In genomic region chr15:89812847-89813320, GRCh38 we compare ENCODE assay signal across 15 cellular contexts. TPM values are rescaled to one million over a fixed set of nuclear protein-coding genes. Genes with fewer than 3 reads are reported as not detected.
A peak's percentile ranks its signal among the peaks of the same experiment; 100 is the strongest.
DNase-seq lines count a peak whose midpoint lies in the region; ATAC-seq, FAIRE-seq and TF ChIP-seq lines count a peak whose summit lies in the region.
"Had no signal": no experiment of that assay in that cellular context is flagged by ENCODE, and none has a peak within 500 bp of the region (broad histone marks: within the 10 kb centered on the region; RNA-seq: fewer than 3 reads in every experiment).

No MANE protein-coding gene starts in this region.

- H3K4me3 Mint-ChIP-seq in CD14-positive monocyte = peak overlapping the region; percentile 91 to 93
- no peak overlapping the region for H3K4me3 Mint-ChIP-seq in astrocyte (ENCODE audit: unreplicated experiment)
- H3K4me3 Mint-ChIP-seq: CD4-positive, alpha-beta T cell had no signal

- H3K36me3 ChIP-seq in astrocyte (ENCODE audit: insufficient read depth, low read length) (no peaks in the 10 kb centered on the region), skeletal muscle satellite cell (ENCODE audit: insufficient read depth, low read length) (peaks cover 47% of the 10 kb centered on the region)
- H3K36me3 ChIP-seq: ovary, thyroid gland had no signal

- FAIRE-seq in astrocyte (lab: Jason Lieb, UNC) = no peak
- FAIRE-seq: GM12878 had no signal

- H3K4me1 ChIP-seq in astrocyte (ENCODE audit: insufficient read depth, low read length) (peaks cover 36% of the 10 kb centered on the region), skeletal muscle satellite cell (ENCODE audit: control insufficient read depth, insufficient read depth, low read length) (peaks cover 55% of the 10 kb centered on the region)

- H3K9me3 Mint-ChIP-seq in CD14-positive monocyte = peaks cover 2 to 16% (median 5%) of the 10 kb centered on the region in 7 donors
- peaks cover 15% of the 10 kb centered on the region for H3K9me3 Mint-ChIP-seq in astrocyte (ENCODE audit: unreplicated experiment)
- H3K9me3 Mint-ChIP-seq: CD4-positive, alpha-beta T cell had no signal

- peak overlapping the region; percentile 90 for H3K4me2 ChIP-seq in astrocyte (ENCODE audit: low read length)
- H3K4me2 ChIP-seq in skeletal muscle satellite cell (ENCODE audit: low read length) = peak overlapping the region; percentile 97

- H3K27me3 ChIP-seq in astrocyte (ENCODE audit: insufficient read depth, low read length) (no peaks in the 10 kb centered on the region), skeletal muscle satellite cell (ENCODE audit: control insufficient read depth, insufficient read depth, low read length) (no peaks in the 10 kb centered on the region)
- H3K27me3 ChIP-seq: thyroid gland had no signal

- peaks cover 31% of the 10 kb centered on the region for H4K20me1 ChIP-seq in astrocyte (ENCODE audit: insufficient read depth, low read length)

- H3K9ac ChIP-seq in astrocyte (ENCODE audit: low read length) (peak overlapping the region; percentile 84), skeletal muscle satellite cell (ENCODE audit: low read depth, low read length) (peak overlapping the region; percentile 87)

- peak overlapping the region; percentile 85 for H3K4me3 ChIP-seq in astrocyte (ENCODE audit: insufficient read depth, low read depth, low read length)
- H3K4me3 ChIP-seq in fibroblast of the aortic adventitia (ENCODE audit: low read depth, low read length) = peak overlapping the region; percentile 82
- peak overlapping the region; percentile 92 for H3K4me3 ChIP-seq in skeletal muscle satellite cell (ENCODE audit: low read length)
- H3K4me3 ChIP-seq: GM12878, ovary had no signal

- H3K9me3 ChIP-seq in astrocyte (ENCODE audit: insufficient read depth, low read depth, low read length) = no peaks in the 10 kb centered on the region
- H3K9me3 ChIP-seq in skeletal muscle satellite cell (replicated peaks; ENCODE audit: low read length) = no peaks in the 10 kb centered on the region
- H3K9me3 ChIP-seq: thyroid gland had no signal

- intact Hi-C loops in CD14-positive monocyte (cut with micrococcal nuclease) = loop anchor here (5.0 kb wide), 5 partner anchors 34 to 259 kb away; no protein-coding TSS in a partner anchor

- H3K27ac Mint-ChIP-seq in CD14-positive monocyte (peak overlapping the region in 6 of 7 donors; percentile 75 to 96 (median 86)), astrocyte (ENCODE audit: unreplicated experiment) (no peak overlapping the region)
- H3K27ac Mint-ChIP-seq: CD4-positive, alpha-beta T cell had no signal

- no peak for ATAC-seq in HG03039 (IDR thresholded peaks at IDR 0.05; ENCODE audit: unreplicated experiment)
- ATAC-seq: GM12878 had no signal

- peaks cover 60% of the 10 kb centered on the region for H3K79me2 ChIP-seq in astrocyte (ENCODE audit: insufficient read depth, low read length)

- DNase-seq in CD14-positive monocyte (ENCODE audit: low spot score) = no peak
- DNase-seq in astrocyte (ENCODE audit: low read depth) = no peak
- DNase-seq in fibroblast of the aortic adventitia (ENCODE audit: low read depth) = no peak
- no peak for DNase-seq in NCI-H1092 treated with DMSO at 0.1 percent for 48 hours (lab: John Stamatoyannopoulos, UW)
- DNase-seq in occipital lobe (lab: John Stamatoyannopoulos, UW) = no peak
- DNase-seq in AG08395 (ENCODE audit: low spot score) = no peak
- DNase-seq: activated CD4-positive, CD25-positive, alpha-beta regulatory T cell; activated naive CD4-positive, alpha-beta T cell treated with anti-CD3 and anti-CD28 coated beads, Interleukin-2, amount 50 U/mL, for 16 hours; CD4-positive, alpha-beta T cell; cerebellar nuclear complex; ovary had no signal

- H3K4me1 Mint-ChIP-seq in CD14-positive monocyte (peaks cover 41% of the 10 kb centered on the region), astrocyte (ENCODE audit: low read depth, unreplicated experiment) (no peaks in the 10 kb centered on the region)

- no peak overlapping the region for H3K27ac ChIP-seq in astrocyte (ENCODE audit: low read depth, low read length)
- H3K27ac ChIP-seq: ovary, thyroid gland had no signal

- TF ChIP-seq CTCF in CD14-positive monocyte (IDR thresholded peaks at IDR 0.05) (no peak), astrocyte (IDR thresholded peaks at IDR 0.05; ENCODE audit: insufficient read depth, low read depth, low read length) (no peak), fibroblast of the aortic adventitia (IDR thresholded peaks at IDR 0.05; ENCODE audit: insufficient read depth, low read length) (no peak)

- H3K27me3 Mint-ChIP-seq in CD14-positive monocyte (ENCODE audit: low read depth in 3 of 3) (peaks cover 2 to 24% (median 13%) of the 10 kb centered on the region in 3 donors), astrocyte (ENCODE audit: low read depth, unreplicated experiment) (peaks cover 41% of the 10 kb centered on the region)

- no peak overlapping the region for H2AFZ ChIP-seq in astrocyte (ENCODE audit: low read depth, low read length)

- H3K36me3 Mint-ChIP-seq in CD14-positive monocyte (peaks cover 38 to 41% of the 10 kb centered on the region in 2 donors), astrocyte (ENCODE audit: low read depth, unreplicated experiment) (peaks cover 3% of the 10 kb centered on the region)

RNA-seq across cellular contexts. Expression of gene ANPEP, which starts 1.8 kb away (rescaled TPM):
- 100 to 1,000 TPM in 1 of 2 donors, 10 to 100 TPM in 1; 58.4 to 108 TPM for polyA plus RNA-seq in CD14-positive monocyte
- total RNA-seq in astrocyte = 0.22 and 0.25 TPM in 2 replicates
- total RNA-seq in fibroblast of the aortic adventitia (ENCODE audit: low replicate concordance) = 20.8 and 82.6 TPM in 2 replicates
- total RNA-seq in skeletal muscle satellite cell (2012; rRNA removed) = 318 and 367 TPM in 2 replicates
- total RNA-seq in occipital lobe = 0.16 TPM

RNA-seq across cellular contexts. Expression of gene MESP2, which starts 36.8 kb away (rescaled TPM):
- under 1 TPM in 1 of 2 donors, not detected in 1; 0.67 TPM for polyA plus RNA-seq in CD14-positive monocyte
- total RNA-seq in astrocyte (not detected in 2 replicates), fibroblast of the aortic adventitia (ENCODE audit: low replicate concordance) (1.3 and 2.9 TPM in 2 replicates), occipital lobe (not detected)
- total RNA-seq in skeletal muscle satellite cell (2012; rRNA removed) = 0.51 TPM in 1 of 2 replicates, not detected in the other
- total RNA-seq: CD4-positive, alpha-beta T cell; GM12878; ovary had no signal

Comparison
In these comparisons a context has a peak if more than half of its experiments do, and no peak if none do; other contexts are left out.
1. RNA of gene ANPEP, which starts 1.8 kb away (total RNA-seq): 20.8 to 82.6 TPM in fibroblast of the aortic adventitia; 0.22 to 0.25 TPM in astrocyte and 0.16 TPM in occipital lobe (single experiment); every median in the first group is over 10 times any median in the second.
2. Peak in every context shown above with its lines, with median percentiles within 50 percentile points of each other: H3K4me3 ChIP-seq.